In the genomic region with DNA sequence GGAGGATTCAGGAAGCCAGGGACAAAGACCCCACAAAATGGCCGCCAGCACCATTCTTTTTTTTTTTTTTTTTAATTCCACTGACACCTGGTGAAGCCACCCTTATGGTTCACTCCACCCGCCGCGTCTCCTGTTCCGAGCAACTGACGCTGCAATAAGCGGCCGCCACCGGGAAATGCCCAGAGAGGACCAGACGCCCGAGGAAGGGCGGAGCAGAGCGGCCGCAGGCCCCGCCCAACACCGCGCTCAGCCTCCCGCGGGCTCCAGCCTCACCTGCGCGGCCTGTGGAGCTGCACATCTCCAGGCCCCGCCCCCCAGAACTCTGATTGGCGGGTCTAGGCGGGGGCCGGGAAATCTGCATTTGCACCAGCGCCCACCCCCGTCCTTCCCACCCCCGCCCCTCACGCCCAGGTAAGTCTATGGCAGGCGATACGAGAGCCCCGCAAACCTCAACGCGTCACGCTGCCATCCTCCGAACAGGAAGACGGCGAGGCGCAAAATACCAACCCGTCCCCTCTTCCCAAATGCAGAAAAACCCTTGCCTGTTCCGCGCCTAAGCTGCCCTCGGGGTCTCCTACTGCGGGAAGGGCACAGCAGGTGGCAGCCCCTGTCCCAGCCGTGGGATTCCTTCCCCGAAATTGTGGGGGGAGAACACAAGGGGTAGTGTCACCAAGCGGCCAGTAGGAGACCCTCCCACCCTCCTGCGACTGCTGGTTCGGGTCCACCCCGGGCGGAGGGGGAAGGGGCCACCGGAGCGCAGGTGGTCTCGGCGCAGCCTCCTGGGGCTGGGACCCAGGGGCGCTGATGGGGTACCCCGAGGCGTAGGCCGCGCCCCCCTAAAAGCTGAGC, we compare ENCODE assay signal across 8 cellular contexts. TPM values are rescaled to one million over a fixed set of nuclear protein-coding genes. Genes with fewer than 3 reads are reported as not detected.
DNase-seq lines count a peak whose midpoint lies in the region; ATAC-seq, FAIRE-seq and TF ChIP-seq lines count a peak whose summit lies in the region.

No MANE protein-coding gene starts in this region.

- TF ChIP-seq POLR2A in IMR-90 (IDR thresholded peaks at IDR 0.05; ENCODE audit: low read depth, low read length) (no peak), GM12878 (IDR thresholded peaks at IDR 0.05; ENCODE audit: low read depth, low read length) (no peak)

- RAD21 ChIA-PET in GM12878 (lab: Charles Lee; ENCODE audit: unreplicated experiment), result no interaction called here

- 0 out of 2 replicates have a peak overlapping the region, but pooled peaks have one; percentile 31 for H2BK120ac ChIP-seq in IMR-90 (ENCODE audit: low read depth, low read length)

- DNase-seq in D721Med (ENCODE audit: insufficient read length, low spot score) (peak; percentile 63), IMR-90 (no peak), RWPE2 (ENCODE audit: low spot score) (peak; percentile 97), GM12878 (ENCODE audit: low read depth, low spot score) (no peak), iPS DF 19.7 (ENCODE audit: low read depth, low spot score) (peak; percentile 60), putamen (ENCODE audit: low spot score) (peak; percentile 80)

- BruUV-seq in IMR-90 (replicated peaks; lab: Mats Ljungman, UMichigan) (no TSS peak), GM12878 (replicated peaks; lab: Mats Ljungman, UMichigan) (no TSS peak)

- CTCF ChIA-PET in IMR-90 (lab: Yijun Ruan, JAX) (no interaction called here), GM12878 (lab: Yijun Ruan, JAX) (no interaction called here)

- H3K27me3 ChIP-seq in IMR-90 (ENCODE audit: control insufficient read depth, insufficient read depth, low read length), result no peaks in the 10 kb centered on the region
- H3K27me3 ChIP-seq in RWPE2 (ENCODE audit: insufficient read depth, poor library complexity, severe bottlenecking), result no peaks in the 10 kb centered on the region
- peaks cover 3 to 5% of the 10 kb centered on the region in 2 experiments; a peak in 2 of 4 replicates for H3K27me3 ChIP-seq in GM12878 (replicated peaks in 1 of 2; ENCODE audit: control insufficient read depth in 2 of 2, insufficient read depth in 2 of 2, low read length in 1 of 2)

- no peak overlapping the region; the same call in 1 of the 2 replicates for H3K56ac ChIP-seq in IMR-90 (ENCODE audit: extremely low read depth, insufficient read depth, low read length)

- no peak overlapping the region; the same call in 1 of the 2 replicates for H4K91ac ChIP-seq in IMR-90 (ENCODE audit: insufficient read depth, low read depth, low read length)

- peak overlapping the region; percentile 21; the same call in 1 of the 2 replicates for H3K4ac ChIP-seq in IMR-90 (ENCODE audit: low read depth, low read length)

- peaks cover 24 to 56% of the 10 kb centered on the region in 2 experiments; a peak in 3 of 4 replicates for H3K79me1 ChIP-seq in IMR-90 (ENCODE audit: low read depth in 1 of 2, low read length in 2 of 2)

- intact Hi-C loops in IMR-90 (cut with micrococcal nuclease) (loop anchor here (5.0 to 10.0 kb wide), 2 partner anchors 65 to 122 kb away; no protein-coding TSS in a partner anchor), GM12878 (cut with micrococcal nuclease; ENCODE audit: unreplicated experiment) (loop anchor here (10.0 kb wide), 1 partner anchor 132 kb away; no protein-coding TSS in a partner anchor)

- H4K5ac ChIP-seq in IMR-90 (ENCODE audit: low read depth, low read length), result peak overlapping the region; percentile 24; the same call in 1 of the 2 replicates

- FAIRE-seq in D721Med (lab: Jason Lieb, UNC) (no peak), GM12878 (lab: Jason Lieb, UNC) (no peak)

- peak overlapping the region; percentile 60 for H2AK5ac ChIP-seq in IMR-90 (ENCODE audit: low read depth, low read length)

- TF ChIP-seq EP300 in GM12878 (IDR thresholded peaks at IDR 0.05; ENCODE audit: borderline replicate concordance in 1 of 2, control insufficient read depth in 1 of 2, low read depth in 2 of 2, low read length in 2 of 2), result no peak

- H3K27ac ChIP-seq in IMR-90 (ENCODE audit: insufficient read depth, low read length) (no peak overlapping the region), RWPE2 (ENCODE audit: poor library complexity, severe bottlenecking) (peak overlapping the region; percentile 33), GM12878 (ENCODE audit: control insufficient read depth, insufficient read depth) (no peak overlapping the region)

- H2BK5ac ChIP-seq in IMR-90 (ENCODE audit: low read depth, low read length, poor library complexity, severe bottlenecking), result no peak overlapping the region

- H3K4me3 ChIP-seq in IMR-90 (ENCODE audit: insufficient read depth, low read depth, low read length) (peak overlapping the region; percentile 76), RWPE2 (ENCODE audit: severe bottlenecking) (peak overlapping the region; percentile 48), GM12878 (no peak overlapping the region; the same call in 1 of the 2 replicates)

- no peaks in the 10 kb centered on the region for H3K36me3 ChIP-seq in IMR-90 (ENCODE audit: control insufficient read depth, insufficient read depth, low read length)
- no peaks in the 10 kb centered on the region for H3K36me3 ChIP-seq in RWPE2 (ENCODE audit: low read depth)
- no peaks in the 10 kb centered on the region for H3K36me3 ChIP-seq in GM12878 (ENCODE audit: control insufficient read depth in 2 of 2, insufficient read depth in 2 of 2, low read length in 1 of 2)

- peak overlapping the region; percentile 47 to 87; a peak in 3 of 4 replicates for H4K8ac ChIP-seq in IMR-90 (ENCODE audit: low read depth in 2 of 2, low read length in 2 of 2)

- H3K79me2 ChIP-seq in GM12878 (ENCODE audit: control insufficient read depth, insufficient read depth, low read length), result no peaks in the 10 kb centered on the region

- no peak overlapping the region; the same call in 2 of the 3 replicates for H2BK15ac ChIP-seq in IMR-90 (ENCODE audit: low read depth, low read length)

- TF ChIP-seq CTCF in D721Med (IDR thresholded peaks at IDR 0.05; ENCODE audit: insufficient read depth, missing control alignments), result peak; percentile 7
- peak; percentile 30; the same call in 1 of the 2 replicates for TF ChIP-seq CTCF in IMR-90 (conservative IDR thresholded peaks at IDR 0.05; ENCODE audit: low read depth, low read length)
- peak; percentile 58 for TF ChIP-seq CTCF in RWPE2 (IDR thresholded peaks at IDR 0.05; ENCODE audit: poor library complexity, severe bottlenecking)
- TF ChIP-seq CTCF in GM12878 (IDR thresholded peaks at IDR 0.05 in 2 of 3, conservative IDR thresholded peaks at IDR 0.05 in 1 of 3; ENCODE audit: control insufficient read depth in 2 of 3, extremely low read depth in 1 of 3, insufficient read depth in 1 of 3, low read depth in 3 of 3, low read length in 3 of 3), result no peak

- SMC1A ChIA-PET in GM12878 (lab: Charles Lee; ENCODE audit: uncharacterized antibody, unreplicated experiment), result no interaction called here

- dilution Hi-C loops in IMR-90 (cut with HindIII; ENCODE audit: low sequenced_read_pairs, unreplicated experiment), result no loop called here

- peaks cover 6% of the 10 kb centered on the region; the same call in 1 of the 2 replicates for H3K9me1 ChIP-seq in IMR-90 (ENCODE audit: insufficient read depth, low read length)

- H3K9me3 ChIP-seq in IMR-90 (ENCODE audit: control insufficient read depth, insufficient read depth, low read length), result no peaks in the 10 kb centered on the region
- no peaks in the 10 kb centered on the region for H3K9me3 ChIP-seq in RWPE2 (ENCODE audit: severe bottlenecking)
- H3K9me3 ChIP-seq in GM12878 (replicated peaks; ENCODE audit: control insufficient read depth, insufficient read depth, low read length), result no peaks in the 10 kb centered on the region

- peak overlapping the region; percentile 45 for H3K14ac ChIP-seq in IMR-90 (replicated peaks; ENCODE audit: low read depth, low read length)

- peak overlapping the region; percentile 60 for H2AFZ ChIP-seq in IMR-90 (replicated peaks; ENCODE audit: low read length, poor library complexity)
- no peak overlapping the region; the same call in 1 of the 2 replicates for H2AFZ ChIP-seq in GM12878 (ENCODE audit: control insufficient read depth, low read depth, low read length)

- H4K20me1 ChIP-seq in IMR-90 (ENCODE audit: insufficient read depth, low read length), result peaks cover 5% of the 10 kb centered on the region; the same call in 1 of the 2 replicates
- no peaks in the 10 kb centered on the region for H4K20me1 ChIP-seq in GM12878 (ENCODE audit: control insufficient read depth, insufficient read depth)

- H2BK20ac ChIP-seq in IMR-90 (ENCODE audit: low read depth, low read length), result peak overlapping the region; percentile 25; the same call in 1 of the 2 replicates

- H3K18ac ChIP-seq in IMR-90 (ENCODE audit: low read depth, low read length), result 0 out of 2 replicates have a peak overlapping the region, but pooled peaks have one; percentile 49

- no peaks in the 10 kb centered on the region for H3K4me1 ChIP-seq in IMR-90 (ENCODE audit: control insufficient read depth, insufficient read depth, low read length)
- H3K4me1 ChIP-seq in RWPE2 (ENCODE audit: insufficient read depth, poor library complexity, severe bottlenecking), result peaks cover 8% of the 10 kb centered on the region
- no peaks in the 10 kb centered on the region for H3K4me1 ChIP-seq in GM12878 (ENCODE audit: control insufficient read depth, insufficient read depth, low read length)

- peak overlapping the region; percentile 85 for H2AK9ac ChIP-seq in IMR-90 (replicated peaks; ENCODE audit: low read depth, low read length, poor library complexity)

- TF ChIP-seq RAD21 in IMR-90 (IDR thresholded peaks at IDR 0.05; ENCODE audit: low read length) (peak; percentile 16; the same call in 1 of the 2 replicates), GM12878 (IDR thresholded peaks at IDR 0.05; ENCODE audit: insufficient read depth, low read depth, low read length) (no peak)

- ATAC-seq in IMR-90 (ENCODE audit: low read depth), result peak; percentile 39
- ATAC-seq in RWPE2 (ENCODE audit: low read depth), result peak; percentile 91
- peak; percentile 91 for ATAC-seq in GM12878
- ATAC-seq in HG02588 (IDR thresholded peaks at IDR 0.05; ENCODE audit: unreplicated experiment), result no peak
- no peak for ATAC-seq in HG03025 (IDR thresholded peaks at IDR 0.05; ENCODE audit: low FRiP score, unreplicated experiment)

- POLR2A ChIA-PET in IMR-90 (lab: Charles Lee; ENCODE audit: unreplicated experiment) (no interaction called here), GM12878 (lab: Charles Lee) (no interaction called here)

- 2% methylated on average over 24 of the region's 60 CpGs; no CpG with 5 or more reads in 1 of the 2 experiments for WGBS in IMR-90 (ENCODE audit: extremely low coverage in 2 of 2, insufficient read length in 1 of 2), 2 experiments
- 8% methylated on average over 32 of the region's 60 CpGs for WGBS in GM12878 (ENCODE audit: insufficient coverage, insufficient replicate concordance, low lambda C conversion rate, missing lambda C conversion rate)

- H3K9ac ChIP-seq in IMR-90 (ENCODE audit: low read depth, low read length) (peak overlapping the region; percentile 72), GM12878 (ENCODE audit: control insufficient read depth, insufficient read depth, low read length) (no peak overlapping the region)

- in situ Hi-C loops in IMR-90 (cut with MboI; ENCODE audit: low sequenced_read_pairs) (loop anchor here (10.0 to 25.0 kb wide), 2 partner anchors 122 to 780 kb away; no protein-coding TSS in a partner anchor), GM12878 (cut with MboI) (no loop called here)

- H3K4me2 ChIP-seq in IMR-90 (ENCODE audit: low read depth, low read length) (peak overlapping the region; percentile 72), GM12878 (ENCODE audit: control insufficient read depth, insufficient read depth) (peak overlapping the region; percentile 48)

- H3K23ac ChIP-seq in IMR-90 (ENCODE audit: low read depth, low read length), result peak overlapping the region; percentile 14; the same call in 1 of the 2 replicates

RNA-seq across cellular contexts. Expression of gene ATP9A, which starts 0.9 kb away (rescaled TPM):
- total RNA-seq in IMR-90 (2012; rRNA removed), result 22.4 and 23.3 TPM in 2 replicates
- polyA plus RNA-seq in IMR-90 (2012; rRNA removed), result 10.4 and 10.6 TPM in 2 replicates
- polyA plus RNA-seq in IMR-90 (2012; cell fraction: cytosol; rRNA removed), result 5.8 and 7.8 TPM in 2 replicates
- 6.6 and 12.1 TPM in 2 replicates for polyA plus RNA-seq in IMR-90 (2012; cell fraction: nucleus; rRNA removed; ENCODE audit: low replicate concordance)
- 0.07 and 0.13 TPM in 2 replicates for total RNA-seq in GM12878 (2013; cell fraction: nucleolus; rRNA removed)
- 0.11 TPM in 2 replicates for total RNA-seq in GM12878 (2014; rRNA removed)
- 0.04 and 0.14 TPM in 2 replicates for total RNA-seq in GM12878 (2014; rRNA removed; fragmentation: Illumina TruSeq; extraction: Trizol)
- total RNA-seq in GM12878 (2021), result 0.31 and 0.37 TPM in 2 replicates
- 0.14 TPM for polyA plus RNA-seq in GM12878 (2011; ENCODE audit: low read depth)
- polyA plus RNA-seq in GM12878 (2011; rRNA removed), result 0.81 and 0.98 TPM in 2 replicates
- 0.64 and 0.75 TPM in 2 replicates for polyA plus RNA-seq in GM12878 (2011; cell fraction: cytosol; rRNA removed)
- polyA plus RNA-seq in GM12878 (2011; cell fraction: nucleus; rRNA removed), result 0.59 and 1.1 TPM in 2 replicates
- polyA plus RNA-seq in GM12878 (2012), result 0.24 and 0.41 TPM in 2 replicates
- 0.10 and 0.16 TPM in 2 replicates for polyA plus RNA-seq in GM12878 (2014; fragmentation: Illumina TruSeq; extraction: Trizol)
- under 1 TPM; 0.03 to 0.04 TPM for polyA plus RNA-seq in GM12878 (2014; fragmentation: Nextera tagmentation; extraction: Ambion mirVana)
- 0.10 and 0.13 TPM in 2 replicates for polyA plus RNA-seq in GM12878 (2014; rRNA removed)
- polyA plus RNA-seq in GM12878 (2016; fragmentation: Nextera tagmentation; extraction: Ambion mirVana), result under 1 TPM; 0.15 to 0.16 TPM
- polyA minus RNA-seq in GM12878 (2011; rRNA and poly(A)+ RNA removed), result 1.1 and 2.3 TPM in 2 replicates
- polyA minus RNA-seq in GM12878 (2011; cell fraction: cytosol; rRNA and poly(A)+ RNA removed), result 0.52 and 0.80 TPM in 2 replicates
- 0.24 and 0.38 TPM in 2 replicates for polyA minus RNA-seq in GM12878 (2011; cell fraction: nucleus; rRNA and poly(A)+ RNA removed)

RNA-seq across cellular contexts. Expression of gene SALL4, which starts 35.1 kb away (rescaled TPM):
- total RNA-seq in IMR-90 (2012; rRNA removed) (not detected in 2 replicates), GM12878 (2014; rRNA removed) (0.22 TPM in 1 of 2 replicates, not detected in the other), GM12878 (2014; rRNA removed; fragmentation: Illumina TruSeq; extraction: Trizol) (not detected in 2 replicates), GM12878 (2021) (0.08 and 0.23 TPM in 2 replicates)
- polyA plus RNA-seq in IMR-90 (2012; rRNA removed) (0.03 TPM in 1 of 2 replicates, not detected in the other), GM12878 (2011; rRNA removed) (0.97 and 1.1 TPM in 2 replicates), GM12878 (2014; fragmentation: Illumina TruSeq; extraction: Trizol) (not detected in 2 replicates), GM12878 (2014; fragmentation: Nextera tagmentation; extraction: Ambion mirVana) (not detected), GM12878 (2014; rRNA removed) (not detected in 2 replicates), GM12878 (2016; fragmentation: Nextera tagmentation; extraction: Ambion mirVana) (under 1 TPM in 1 of 2 experiments, not detected in 1; 0.08 TPM)
- 0.01 and 0.03 TPM in 2 replicates for polyA plus RNA-seq in IMR-90 (2012; cell fraction: cytosol; rRNA removed)
- 0.26 and 0.38 TPM in 2 replicates for polyA plus RNA-seq in IMR-90 (2012; cell fraction: nucleus; rRNA removed; ENCODE audit: low replicate concordance)
- total RNA-seq in GM12878 (2013; cell fraction: nucleolus; rRNA removed), result 0.25 and 0.49 TPM in 2 replicates
- polyA plus RNA-seq in GM12878 (2011; ENCODE audit: low read depth), result not detected
- 0.61 and 0.90 TPM in 2 replicates for polyA plus RNA-seq in GM12878 (2011; cell fraction: cytosol; rRNA removed)
- polyA plus RNA-seq in GM12878 (2011; cell fraction: nucleus; rRNA removed), result 3.1 and 3.3 TPM in 2 replicates
- polyA plus RNA-seq in GM12878 (2012), result 0.07 TPM in 1 of 2 replicates, not detected in the other
- 0.37 and 0.77 TPM in 2 replicates for polyA minus RNA-seq in GM12878 (2011; rRNA and poly(A)+ RNA removed)
- polyA minus RNA-seq in GM12878 (2011; cell fraction: cytosol; rRNA and poly(A)+ RNA removed), result 0.40 and 0.52 TPM in 2 replicates
- 0.36 and 0.57 TPM in 2 replicates for polyA minus RNA-seq in GM12878 (2011; cell fraction: nucleus; rRNA and poly(A)+ RNA removed)

Comparison
In these comparisons a context has a peak if more than half of its experiments do, and no peak if none do; other contexts are left out.
1. DNase-seq: peak in D721Med (single experiment), RWPE2 (single experiment), iPS DF 19.7 (single experiment) and putamen (single experiment); none in IMR-90 (single experiment) and GM12878 (single experiment).
2. CTCF ChIP-seq: peak in D721Med (single experiment), IMR-90 (single experiment) and RWPE2 (single experiment); none in GM12878 (0 of 3).
3. ATAC-seq: peak in IMR-90 (single experiment), RWPE2 (single experiment) and GM12878 (single experiment); none in HG02588 (single experiment) and HG03025 (single experiment).
4. RNA of gene ATP9A, which starts 0.9 kb away (total RNA-seq): 22.4 to 23.3 TPM in IMR-90; 0.04 to 0.37 TPM in GM12878; every median in the first group is over 10 times any median in the second.